Comparison of ENCODE assay signal across 17 cellular contexts in the genomic region with DNA sequence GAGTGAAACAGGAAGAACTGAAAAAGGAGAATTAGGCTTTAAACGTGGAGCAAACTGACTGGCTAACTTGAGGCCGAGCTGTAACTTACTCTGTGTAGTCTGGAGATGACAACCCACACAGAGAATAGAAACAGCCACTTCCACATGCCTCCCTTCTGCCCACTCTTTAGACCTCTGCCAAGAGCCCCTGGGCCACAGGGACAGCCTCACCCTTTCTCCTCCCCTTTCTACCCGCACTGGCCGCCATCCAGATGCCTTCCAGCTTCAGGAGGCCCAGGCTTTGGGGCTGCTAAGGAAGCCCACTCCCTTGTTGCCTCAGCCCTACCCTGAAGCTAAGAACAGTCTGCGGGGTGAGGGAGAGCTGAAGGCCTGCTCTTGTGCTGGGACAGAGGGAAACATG. TPM values are rescaled to one million over a fixed set of nuclear protein-coding genes. Genes with fewer than 3 reads are reported as not detected.
DNase-seq lines count a peak whose midpoint lies in the region; ATAC-seq and TF ChIP-seq lines count a peak whose summit lies in the region.
"Had no signal": no experiment of that assay in that cellular context is flagged by ENCODE, and none has a peak within 500 bp of the region (broad histone marks: within the 10 kb centered on the region; RNA-seq: fewer than 3 reads in every experiment).

No MANE protein-coding gene starts in this region.

- H3K27me3 Mint-ChIP-seq in activated T-helper 1 cell treated with anti-CD3 and anti-CD28 coated beads, Interleukin-12 subunit alpha, Interleukin-12 subunit beta, Interleukin-2, Interleukin-4 antibody, amounts not matched to agents 30 ng/mL and 10 ng/mL and 1 ng/mL, durations not matched to agents 14 hours and 24 hours and 36 hours (ENCODE audit: insufficient read depth): peaks cover 36% of the 10 kb centered on the region
- H3K27me3 Mint-ChIP-seq: activated CD4-positive, alpha-beta memory T cell treated with anti-CD3 and anti-CD28 coated beads for 36 hours; CD8-positive, alpha-beta memory T cell had no signal

- 61 to 75% (median 62%) methylated on average over 5 of the region's 5 CpGs for WGBS in psoas muscle, 3 donors

- peaks cover 23% of the 10 kb centered on the region for H3K36me3 Mint-ChIP-seq in activated T-helper 1 cell treated with anti-CD3 and anti-CD28 coated beads, Interleukin-12 subunit alpha, Interleukin-12 subunit beta, Interleukin-2, Interleukin-4 antibody, amounts not matched to agents 30 ng/mL and 10 ng/mL and 1 ng/mL, durations not matched to agents 14 hours and 24 hours and 36 hours (ENCODE audit: low read depth)

- no peak overlapping the region for H3K27ac ChIP-seq in psoas muscle
- H3K27ac ChIP-seq: parathyroid adenoma had no signal

- no peak overlapping the region for H3K4me3 Mint-ChIP-seq in activated T-helper 1 cell treated with anti-CD3 and anti-CD28 coated beads, Interleukin-12 subunit alpha, Interleukin-12 subunit beta, Interleukin-2, Interleukin-4 antibody, amounts not matched to agents 30 ng/mL and 10 ng/mL and 1 ng/mL, durations not matched to agents 14 hours and 24 hours and 36 hours
- H3K4me3 Mint-ChIP-seq: activated CD4-positive, alpha-beta memory T cell treated with anti-CD3 and anti-CD28 coated beads for 36 hours had no signal

- peaks cover 45% of the 10 kb centered on the region for H3K4me1 Mint-ChIP-seq in activated T-helper 1 cell treated with anti-CD3 and anti-CD28 coated beads, Interleukin-12 subunit alpha, Interleukin-12 subunit beta, Interleukin-2, Interleukin-4 antibody, amounts not matched to agents 30 ng/mL and 10 ng/mL and 1 ng/mL, durations not matched to agents 14 hours and 24 hours and 36 hours (ENCODE audit: low read depth)

- H3K9me3 ChIP-seq in psoas muscle: no peaks in the 10 kb centered on the region

- ATAC-seq in HG02870 (IDR thresholded peaks at IDR 0.05; ENCODE audit: unreplicated experiment) (peak; percentile 30), sciatic nerve (peak; percentile 60), GM21528 (IDR thresholded peaks at IDR 0.05; ENCODE audit: low FRiP score, unreplicated experiment) (no peak), psoas muscle (no peak), GM19463 (IDR thresholded peaks at IDR 0.05; ENCODE audit: unreplicated experiment) (no peak)
- ATAC-seq: K562 had no signal

- H3K27me3 ChIP-seq in psoas muscle (ENCODE audit: insufficient read depth in 3 of 3, low read length in 2 of 3): no peaks in the 10 kb centered on the region

- no peak for TF ChIP-seq CTCF in psoas muscle (IDR thresholded peaks at IDR 0.05)

- H3K36me3 ChIP-seq in psoas muscle (ENCODE audit: insufficient read depth in 1 of 2, low read depth in 1 of 2): no peaks in the 10 kb centered on the region

- H3K27ac Mint-ChIP-seq in activated T-helper 1 cell treated with anti-CD3 and anti-CD28 coated beads, Interleukin-12 subunit alpha, Interleukin-12 subunit beta, Interleukin-2, Interleukin-4 antibody, amounts not matched to agents 30 ng/mL and 10 ng/mL and 1 ng/mL, durations not matched to agents 14 hours and 24 hours and 36 hours: no peak overlapping the region
- H3K27ac Mint-ChIP-seq: activated CD4-positive, alpha-beta memory T cell treated with anti-CD3 and anti-CD28 coated beads for 36 hours had no signal

- H3K4me1 ChIP-seq in psoas muscle: peaks cover 3% of the 10 kb centered on the region

- intact Hi-C loops in sciatic nerve (cut with DNase I): no loop called here
- intact Hi-C loops in psoas muscle (cut with DNase I): no loop called here
- intact Hi-C loops in activated T-helper 1 cell treated with anti-CD3 and anti-CD28 coated beads, Interleukin-12 subunit alpha, Interleukin-12 subunit beta, Interleukin-2, Interleukin-4 antibody, amounts not matched to agents 30 ng/mL and 10 ng/mL and 1 ng/mL, durations not matched to agents 14 hours and 24 hours and 36 hours (cut with micrococcal nuclease): no loop called here

- no peaks in the 10 kb centered on the region for H3K9me3 Mint-ChIP-seq in activated T-helper 1 cell treated with anti-CD3 and anti-CD28 coated beads, Interleukin-12 subunit alpha, Interleukin-12 subunit beta, Interleukin-2, Interleukin-4 antibody, amounts not matched to agents 30 ng/mL and 10 ng/mL and 1 ng/mL, durations not matched to agents 14 hours and 24 hours and 36 hours
- H3K9me3 Mint-ChIP-seq: activated CD4-positive, alpha-beta memory T cell treated with anti-CD3 and anti-CD28 coated beads for 36 hours; CD8-positive, alpha-beta memory T cell had no signal

- DNase-seq in SKM-1 treated with dmso at 0.1 percent for 144 hours (lab: John Stamatoyannopoulos, UW; ENCODE audit: unreplicated experiment) (peak; percentile 32), globus pallidus (ENCODE audit: low spot score) (peak; percentile 57), sciatic nerve (ENCODE audit: low spot score) (no peak), psoas muscle (no peak)
- DNase-seq in activated T-helper 1 cell treated with anti-CD3 and anti-CD28 coated beads, Interleukin-12 subunit alpha, Interleukin-12 subunit beta, Interleukin-2, Interleukin-4 antibody, amounts not matched to agents 30 ng/mL and 10 ng/mL and 1 ng/mL, durations not matched to agents 14 hours and 24 hours and 36 hours (ENCODE audit: low spot score): no peak
- DNase-seq: activated CD4-positive, alpha-beta memory T cell treated with anti-CD3 and anti-CD28 coated beads for 36 hours; activated naive CD4-positive, alpha-beta T cell; CD8-positive, alpha-beta memory T cell; glutamatergic neuron; NCI-H2081 treated with DMSO at 0.1 percent for 48 hours; stimulated activated CD4-positive, alpha-beta T cell treated with anti-CD3 and anti-CD28 coated beads, Interleukin-4, amount 100 ng/mL, for 1 hour; T-helper 2 cell had no signal

- H3K4me3 ChIP-seq in psoas muscle: no peak overlapping the region
- H3K4me3 ChIP-seq: K562 had no signal

RNA-seq across cellular contexts. Expression of gene ARHGAP31, which starts 6.8 kb away (rescaled TPM):
- total RNA-seq in sciatic nerve: 85.6 TPM
- total RNA-seq in psoas muscle: 10 to 100 TPM in 2 of 4 donors, 1 to 10 TPM in 2; 5.3 to 13.2 (median 9.0) TPM
- polyA plus RNA-seq in psoas muscle: 1 to 10 TPM; 1.9 to 2.7 (median 2.6) TPM
- 7.5 and 8.0 TPM in 2 replicates for total RNA-seq in activated T-helper 1 cell treated with anti-CD3 and anti-CD28 coated beads, Interleukin-12 subunit alpha, Interleukin-12 subunit beta, Interleukin-2, Interleukin-4 antibody, amounts not matched to agents 30 ng/mL and 10 ng/mL and 1 ng/mL, durations not matched to agents 14 hours and 24 hours and 36 hours

Comparison
In these comparisons a context has a peak if more than half of its experiments do, and no peak if none do; other contexts are left out.
1. ATAC-seq: peak in HG02870 (single experiment) and sciatic nerve (single experiment); none in GM21528 (single experiment), psoas muscle (0 of 4) and GM19463 (single experiment).
2. DNase-seq: peak in SKM-1 treated with dmso at 0.1 percent for 144 hours (single experiment) and globus pallidus (single experiment); none in sciatic nerve (single experiment), psoas muscle (0 of 2) and activated T-helper 1 cell treated with anti-CD3 and anti-CD28 coated beads, Interleukin-12 subunit alpha, Interleukin-12 subunit beta, Interleukin-2, Interleukin-4 antibody, amounts not matched to agents 30 ng/mL and 10 ng/mL and 1 ng/mL, durations not matched to agents 14 hours and 24 hours and 36 hours (single experiment).